Comparison of ENCODE assay signal across 8 cellular contexts in the genomic region with DNA sequence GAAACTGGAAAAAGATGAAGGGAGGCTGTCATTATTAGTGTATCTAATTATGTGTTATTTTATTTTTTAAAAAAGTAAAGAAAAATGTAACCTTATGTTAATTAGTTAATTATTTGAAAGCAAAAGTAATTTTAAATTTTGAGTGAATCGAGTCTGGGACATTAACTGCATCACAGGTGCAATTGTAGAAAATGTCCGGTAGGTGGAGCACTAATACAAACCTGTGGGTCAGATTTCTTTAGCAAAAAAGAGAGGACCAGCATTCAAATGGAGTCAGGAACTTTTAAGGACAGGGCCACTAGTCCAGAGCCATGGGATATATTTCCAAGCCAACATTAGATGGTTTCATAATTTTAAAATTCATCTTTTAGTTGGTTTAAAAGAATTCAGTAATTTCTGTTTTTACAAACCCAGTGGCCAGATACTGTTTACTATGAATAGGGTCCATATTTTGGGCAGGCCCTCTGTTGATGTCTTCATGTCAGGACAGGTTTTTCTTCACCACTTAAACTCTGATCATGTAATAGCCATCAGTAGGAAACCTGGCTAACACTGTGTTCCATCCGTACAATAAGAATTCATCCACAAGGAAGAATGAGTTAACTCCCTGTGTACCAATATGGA. TPM values are rescaled to one million over a fixed set of nuclear protein-coding genes. Genes with fewer than 3 reads are reported as not detected.
DNase-seq lines count a peak whose midpoint lies in the region; ATAC-seq, FAIRE-seq and TF ChIP-seq lines count a peak whose summit lies in the region.

No MANE protein-coding gene starts in this region.

- H3F3A ChIP-seq in PC-9 (ENCODE audit: insufficient read depth, low read depth), result no peaks in the 10 kb centered on the region

- WGBS in HepG2 (ENCODE audit: low lambda C conversion rate), result 4% methylated on average over 3 of the region's 3 CpGs

- H3K79me2 ChIP-seq in PC-9 (ENCODE audit: low read depth) (no peaks in the 10 kb centered on the region), HepG2 (ENCODE audit: insufficient read depth, low read length) (no peaks in the 10 kb centered on the region)

- POLR2A ChIA-PET in CD8-positive, alpha-beta memory T cell (lab: Charles Lee), result no interaction called here
- POLR2A ChIA-PET in PC-9 (lab: Charles Lee; ENCODE audit: unreplicated experiment) (no interaction called here), HepG2 (lab: Yijun Ruan, JAX) (no interaction called here)

- peaks cover 2 to 7% of the 10 kb centered on the region in 2 donors for H3K27me3 Mint-ChIP-seq in CD8-positive, alpha-beta memory T cell

- TF ChIP-seq POLR2A in HepG2 (IDR thresholded peaks at IDR 0.05; ENCODE audit: insufficient read depth in 1 of 2, low read depth in 2 of 2, low read length in 2 of 2), result no peak

- H3K9me3 Mint-ChIP-seq in CD8-positive, alpha-beta memory T cell, result no peaks in the 10 kb centered on the region

- no peak overlapping the region for H3K27ac ChIP-seq in CD8-positive, alpha-beta memory T cell (ENCODE audit: low read depth, low read length)
- H3K27ac ChIP-seq in PC-9, result no peak overlapping the region
- H3K27ac ChIP-seq in HepG2 (ENCODE audit: extremely low read length, insufficient read depth, low read length), result no peak overlapping the region

- no TSS peak for BruUV-seq in PC-9 (replicated peaks; lab: Mats Ljungman, UMichigan)
- no TSS peak for BruUV-seq in HepG2 (replicated peaks; lab: Mats Ljungman, UMichigan)

- H3K4me2 ChIP-seq in PC-9 (no peak overlapping the region), HepG2 (ENCODE audit: low read depth, low read length) (no peak overlapping the region)

- in situ Hi-C loops in GM13976 (cut with MboI; ENCODE audit: low sequenced_read_pairs, unreplicated experiment), result loop anchor here (25.0 kb wide), 2 partner anchors 157 to 257 kb away; no protein-coding TSS in a partner anchor
- in situ Hi-C loops in HepG2 (cut with HindIII; ENCODE audit: extremely low pct_ligation_motif_present, low pct_unique_long_range_greater_than_20kb), result no loop called here

- ATAC-seq in HG03442 (IDR thresholded peaks at IDR 0.05; ENCODE audit: unreplicated experiment) (peak; percentile 71), HepG2 (peak; percentile 61), HG02763 (IDR thresholded peaks at IDR 0.05; ENCODE audit: unreplicated experiment) (no peak)

- H3K36me3 ChIP-seq in CD8-positive, alpha-beta memory T cell (ENCODE audit: insufficient read depth, low read length), result no peaks in the 10 kb centered on the region
- H3K36me3 ChIP-seq in PC-9 (ENCODE audit: low read depth) (no peaks in the 10 kb centered on the region), HepG2 (replicated peaks in 1 of 2; ENCODE audit: control insufficient read depth in 1 of 2, insufficient read depth in 2 of 2, low read length in 2 of 2) (no peaks in the 10 kb centered on the region)

- no peak overlapping the region for H3K4me3 ChIP-seq in CD8-positive, alpha-beta memory T cell (ENCODE audit: low read length)
- H3K4me3 ChIP-seq in PC-9 (no peak overlapping the region), HepG2 (replicated peaks in 1 of 3; ENCODE audit: insufficient read depth in 1 of 3, low read depth in 2 of 3, low read length in 3 of 3) (no peak overlapping the region)

- H3K4me1 Mint-ChIP-seq in CD8-positive, alpha-beta memory T cell, result peaks cover 4 to 13% (median 10%) of the 10 kb centered on the region in 3 donors

- no peaks in the 10 kb centered on the region for H3K9me3 ChIP-seq in CD8-positive, alpha-beta memory T cell (ENCODE audit: low read length)
- H3K9me3 ChIP-seq in PC-9 (ENCODE audit: insufficient read depth, low read depth) (no peaks in the 10 kb centered on the region), HepG2 (ENCODE audit: low read length) (no peaks in the 10 kb centered on the region)

- TF ChIP-seq EP300 in HepG2 (IDR thresholded peaks at IDR 0.05; ENCODE audit: low read depth in 2 of 2, low read length in 2 of 2) (no peak), HepG2 (CRISPR knock-in tag; IDR thresholded peaks at IDR 0.05; ENCODE audit: borderline replicate concordance) (no peak)

- no peaks in the 10 kb centered on the region for H3K27me3 ChIP-seq in CD8-positive, alpha-beta memory T cell (ENCODE audit: insufficient read depth, low read length, poor library complexity, severe bottlenecking)
- no peaks in the 10 kb centered on the region for H3K27me3 ChIP-seq in PC-9 (ENCODE audit: insufficient read depth, low read depth)
- H3K27me3 ChIP-seq in HepG2 (ENCODE audit: control insufficient read depth in 1 of 2, insufficient read depth in 2 of 2, low read length in 2 of 2), result peaks cover 0 to 4% of the 10 kb centered on the region in 2 experiments; a peak in 1 of 5 replicates

- peaks cover 0 to under 1% (median 0%) of the 10 kb centered on the region in 3 donors for H3K36me3 Mint-ChIP-seq in CD8-positive, alpha-beta memory T cell

- no peak overlapping the region for H3K4me3 Mint-ChIP-seq in CD8-positive, alpha-beta memory T cell

- peak in 3 of 5 donors; percentile 6 to 55 (median 44) for DNase-seq in CD8-positive, alpha-beta memory T cell
- DNase-seq in GM13976 (ENCODE audit: low spot score), result peak; percentile 61
- peak; percentile 8 to 54 for DNase-seq in PC-9
- DNase-seq in cerebellar cortex (ENCODE audit: low spot score), result peak; percentile 56
- DNase-seq in HepG2 (ENCODE audit: low spot score), result peak; percentile 45
- peak; percentile 42 for DNase-seq in urothelium cell line (ENCODE audit: low spot score)

- TF ChIP-seq CTCF in GM13976 (IDR thresholded peaks at IDR 0.05; ENCODE audit: borderline replicate concordance, control extremely low read depth, extremely low read depth, insufficient read depth, missing control alignments) (peak; percentile 72), PC-9 (conservative IDR thresholded peaks at IDR 0.05) (peak; percentile 86), HepG2 (CRISPR knock-in tag; IDR thresholded peaks at IDR 0.05) (peak; percentile 70)

- peak; percentile 24; the same call in 1 of the 2 replicates for TF ChIP-seq RAD21 in HepG2 (CRISPR knock-in tag; IDR thresholded peaks at IDR 0.05)

- intact Hi-C loops in PC-9 (cut with micrococcal nuclease; ENCODE audit: unreplicated experiment) (loop anchor here (1.0 to 5.0 kb wide), 5 partner anchors 38 to 271 kb away; no protein-coding TSS in a partner anchor), HepG2 (cut with micrococcal nuclease; ENCODE audit: unreplicated experiment) (loop anchor here (1.0 to 5.0 kb wide), 5 partner anchors 26 to 251 kb away; a partner anchor contains a TSS)

- CTCF ChIA-PET in CD8-positive, alpha-beta memory T cell (lab: Charles Lee), result interaction anchor here (1.1 to 1.6 kb wide), 2 partner anchors 10 to 35 kb away, joined by 3 to 6 read pairs; no protein-coding TSS in a partner anchor
- CTCF ChIA-PET in PC-9 (lab: Charles Lee), result no interaction called here
- CTCF ChIA-PET in HepG2 (lab: Yijun Ruan, JAX; ENCODE audit: low intra/inter-chr PET ratio, low total read pairs), result interaction anchor here (0.9 to 1.1 kb wide), 2 partner anchors 26 kb away, joined by 3 read pairs; no protein-coding TSS in a partner anchor

- H3K9me2 ChIP-seq in PC-9 (ENCODE audit: insufficient read depth), result no peaks in the 10 kb centered on the region

- FAIRE-seq in HepG2 (lab: Jason Lieb, UNC) (peak; percentile 65), urothelium cell line (lab: Jason Lieb, UNC) (no peak)

- H3K9ac ChIP-seq in HepG2 (ENCODE audit: insufficient read depth, low read depth, low read length), result no peak overlapping the region

- peak overlapping the region in 2 of 8 donors; percentile 10 to 40 for H3K27ac Mint-ChIP-seq in CD8-positive, alpha-beta memory T cell

- no peaks in the 10 kb centered on the region for H3K4me1 ChIP-seq in CD8-positive, alpha-beta memory T cell (ENCODE audit: insufficient read depth, low read length)
- H3K4me1 ChIP-seq in PC-9 (replicated peaks; ENCODE audit: insufficient read depth) (no peaks in the 10 kb centered on the region), HepG2 (ENCODE audit: insufficient read depth, low read length) (no peaks in the 10 kb centered on the region)

- H2AFZ ChIP-seq in PC-9 (no peak overlapping the region), HepG2 (ENCODE audit: low read length) (no peak overlapping the region)

- H4K20me1 ChIP-seq in PC-9 (ENCODE audit: insufficient read depth) (no peaks in the 10 kb centered on the region), HepG2 (ENCODE audit: insufficient read depth, low read length) (no peaks in the 10 kb centered on the region)

RNA-seq across cellular contexts. Expression of a gene that starts 27.2 kb away (rescaled TPM):
- total RNA-seq in CD8-positive, alpha-beta memory T cell, result under 1 TPM; 0.44 to 0.48 TPM
- polyA plus RNA-seq in CD8-positive, alpha-beta memory T cell, result 0.39 TPM
- 0.31 TPM in 1 of 2 replicates, not detected in the other for total RNA-seq in PC-9 (2021)
- total RNA-seq in HepG2 (2016; rRNA removed; fragmentation: Illumina TruSeq; extraction: Trizol), result 0.22 and 0.49 TPM in 2 replicates
- total RNA-seq in HepG2 (2016; cell fraction: cytosol; rRNA removed; fragmentation: Illumina TruSeq; extraction: Trizol; ENCODE audit: low read depth), result 0.30 and 0.62 TPM in 2 replicates
- 0.12 and 0.26 TPM in 2 replicates for total RNA-seq in HepG2 (2016; cell fraction: insoluble cytoplasmic fraction; rRNA removed; fragmentation: Illumina TruSeq; extraction: Trizol)
- total RNA-seq in HepG2 (2016; cell fraction: membrane; rRNA removed; fragmentation: Illumina TruSeq; extraction: Trizol), result 0.53 and 0.83 TPM in 2 replicates
- not detected in 2 replicates for total RNA-seq in HepG2 (2016; cell fraction: nucleus; rRNA removed; fragmentation: Illumina TruSeq; extraction: Trizol)
- 0.09 and 0.10 TPM in 2 replicates for polyA plus RNA-seq in HepG2 (2011; rRNA removed)
- polyA plus RNA-seq in HepG2 (2011; cell fraction: cytosol; rRNA removed), result 0.15 and 0.23 TPM in 2 replicates
- not detected in 2 replicates for polyA plus RNA-seq in HepG2 (2011; cell fraction: nucleus; rRNA removed)
- 0.16 and 0.30 TPM in 2 replicates for polyA plus RNA-seq in HepG2 (2012)
- 0.53 and 0.61 TPM in 2 replicates for polyA plus RNA-seq in HepG2 (2016; cell fraction: cytosol; fragmentation: Illumina TruSeq; extraction: Trizol; ENCODE audit: low read depth)
- 0.44 TPM in 1 of 2 replicates, not detected in the other for polyA plus RNA-seq in HepG2 (2016; cell fraction: insoluble cytoplasmic fraction; fragmentation: Illumina TruSeq; extraction: Trizol; ENCODE audit: low read depth)
- polyA plus RNA-seq in HepG2 (2016; cell fraction: membrane; fragmentation: Illumina TruSeq; extraction: Trizol; ENCODE audit: low read depth), result 0.40 and 0.46 TPM in 2 replicates
- 0.23 TPM in 1 of 2 replicates, not detected in the other for polyA plus RNA-seq in HepG2 (2016; cell fraction: nucleus; fragmentation: Illumina TruSeq; extraction: Trizol; ENCODE audit: insufficient read depth, low read depth)
- not detected in 2 replicates for polyA minus RNA-seq in HepG2 (2011; rRNA and poly(A)+ RNA removed; ENCODE audit: low replicate concordance)
- polyA minus RNA-seq in HepG2 (2011; cell fraction: cytosol; rRNA and poly(A)+ RNA removed), result not detected in 2 replicates
- polyA minus RNA-seq in HepG2 (2011; cell fraction: nucleus; rRNA and poly(A)+ RNA removed), result 0.26 and 0.37 TPM in 2 replicates

RNA-seq across cellular contexts. Expression of a gene that starts 48.1 kb away (rescaled TPM):
- 10 to 100 TPM in 1 of 2 experiments, 1 to 10 TPM in 1; 9.0 to 11.7 TPM for total RNA-seq in CD8-positive, alpha-beta memory T cell
- 2.1 TPM for polyA plus RNA-seq in CD8-positive, alpha-beta memory T cell
- total RNA-seq in PC-9 (2021) (0.90 and 1.3 TPM in 2 replicates), HepG2 (2016; rRNA removed; fragmentation: Illumina TruSeq; extraction: Trizol) (not detected in 2 replicates)
- total RNA-seq in HepG2 (2016; cell fraction: cytosol; rRNA removed; fragmentation: Illumina TruSeq; extraction: Trizol; ENCODE audit: low read depth), result not detected in 2 replicates
- not detected in 2 replicates for total RNA-seq in HepG2 (2016; cell fraction: insoluble cytoplasmic fraction; rRNA removed; fragmentation: Illumina TruSeq; extraction: Trizol)
- total RNA-seq in HepG2 (2016; cell fraction: membrane; rRNA removed; fragmentation: Illumina TruSeq; extraction: Trizol), result not detected in 2 replicates
- total RNA-seq in HepG2 (2016; cell fraction: nucleus; rRNA removed; fragmentation: Illumina TruSeq; extraction: Trizol), result not detected in 2 replicates
- not detected in 2 replicates for polyA plus RNA-seq in HepG2 (2011; rRNA removed)
- polyA plus RNA-seq in HepG2 (2011; cell fraction: cytosol; rRNA removed), result not detected in 2 replicates
- 0.02 TPM in 1 of 2 replicates, not detected in the other for polyA plus RNA-seq in HepG2 (2011; cell fraction: nucleus; rRNA removed)
- not detected in 2 replicates for polyA plus RNA-seq in HepG2 (2012)
- polyA plus RNA-seq in HepG2 (2016; cell fraction: cytosol; fragmentation: Illumina TruSeq; extraction: Trizol; ENCODE audit: low read depth), result not detected in 2 replicates
- polyA plus RNA-seq in HepG2 (2016; cell fraction: insoluble cytoplasmic fraction; fragmentation: Illumina TruSeq; extraction: Trizol; ENCODE audit: low read depth), result not detected in 2 replicates
- not detected in 2 replicates for polyA plus RNA-seq in HepG2 (2016; cell fraction: membrane; fragmentation: Illumina TruSeq; extraction: Trizol; ENCODE audit: low read depth)
- not detected in 2 replicates for polyA plus RNA-seq in HepG2 (2016; cell fraction: nucleus; fragmentation: Illumina TruSeq; extraction: Trizol; ENCODE audit: insufficient read depth, low read depth)
- polyA minus RNA-seq in HepG2 (2011; rRNA and poly(A)+ RNA removed; ENCODE audit: low replicate concordance), result 0.07 TPM in 1 of 2 replicates, not detected in the other
- polyA minus RNA-seq in HepG2 (2011; cell fraction: cytosol; rRNA and poly(A)+ RNA removed), result not detected in 2 replicates
- not detected in 2 replicates for polyA minus RNA-seq in HepG2 (2011; cell fraction: nucleus; rRNA and poly(A)+ RNA removed)

RNA-seq across cellular contexts. Expression of a gene that starts 48.4 kb away (rescaled TPM):
- 10 to 100 TPM; 10.0 to 12.7 TPM for total RNA-seq in CD8-positive, alpha-beta memory T cell
- 80.7 TPM for polyA plus RNA-seq in CD8-positive, alpha-beta memory T cell
- 20.5 and 32.4 TPM in 2 replicates for total RNA-seq in PC-9 (2021)
- total RNA-seq in HepG2 (2016; rRNA removed; fragmentation: Illumina TruSeq; extraction: Trizol), result 41.8 and 48.4 TPM in 2 replicates
- 187 and 205 TPM in 2 replicates for total RNA-seq in HepG2 (2016; cell fraction: cytosol; rRNA removed; fragmentation: Illumina TruSeq; extraction: Trizol; ENCODE audit: low read depth)
- 40.1 and 43.4 TPM in 2 replicates for total RNA-seq in HepG2 (2016; cell fraction: insoluble cytoplasmic fraction; rRNA removed; fragmentation: Illumina TruSeq; extraction: Trizol)
- 125 and 136 TPM in 2 replicates for total RNA-seq in HepG2 (2016; cell fraction: membrane; rRNA removed; fragmentation: Illumina TruSeq; extraction: Trizol)
- 24.8 and 29.3 TPM in 2 replicates for total RNA-seq in HepG2 (2016; cell fraction: nucleus; rRNA removed; fragmentation: Illumina TruSeq; extraction: Trizol)
- 24.4 and 25.6 TPM in 2 replicates for polyA plus RNA-seq in HepG2 (2011; rRNA removed)
- polyA plus RNA-seq in HepG2 (2011; cell fraction: cytosol; rRNA removed), result 17.3 and 24.8 TPM in 2 replicates
- 12.5 and 18.9 TPM in 2 replicates for polyA plus RNA-seq in HepG2 (2011; cell fraction: nucleus; rRNA removed)
- 37.2 and 53.0 TPM in 2 replicates for polyA plus RNA-seq in HepG2 (2012)
- polyA plus RNA-seq in HepG2 (2016; cell fraction: cytosol; fragmentation: Illumina TruSeq; extraction: Trizol; ENCODE audit: low read depth), result 277 and 328 TPM in 2 replicates
- polyA plus RNA-seq in HepG2 (2016; cell fraction: insoluble cytoplasmic fraction; fragmentation: Illumina TruSeq; extraction: Trizol; ENCODE audit: low read depth), result 44.1 and 47.5 TPM in 2 replicates
- polyA plus RNA-seq in HepG2 (2016; cell fraction: membrane; fragmentation: Illumina TruSeq; extraction: Trizol; ENCODE audit: low read depth), result 136 and 146 TPM in 2 replicates
- polyA plus RNA-seq in HepG2 (2016; cell fraction: nucleus; fragmentation: Illumina TruSeq; extraction: Trizol; ENCODE audit: insufficient read depth, low read depth), result 41.1 and 41.9 TPM in 2 replicates
- polyA minus RNA-seq in HepG2 (2011; rRNA and poly(A)+ RNA removed; ENCODE audit: low replicate concordance), result 1.9 and 3.1 TPM in 2 replicates
- polyA minus RNA-seq in HepG2 (2011; cell fraction: cytosol; rRNA and poly(A)+ RNA removed), result 10.3 and 11.5 TPM in 2 replicates
- 17.9 and 23.9 TPM in 2 replicates for polyA minus RNA-seq in HepG2 (2011; cell fraction: nucleus; rRNA and poly(A)+ RNA removed)
